Comparison of ENCODE assay signal across 2 cellular contexts in the genomic region with DNA sequence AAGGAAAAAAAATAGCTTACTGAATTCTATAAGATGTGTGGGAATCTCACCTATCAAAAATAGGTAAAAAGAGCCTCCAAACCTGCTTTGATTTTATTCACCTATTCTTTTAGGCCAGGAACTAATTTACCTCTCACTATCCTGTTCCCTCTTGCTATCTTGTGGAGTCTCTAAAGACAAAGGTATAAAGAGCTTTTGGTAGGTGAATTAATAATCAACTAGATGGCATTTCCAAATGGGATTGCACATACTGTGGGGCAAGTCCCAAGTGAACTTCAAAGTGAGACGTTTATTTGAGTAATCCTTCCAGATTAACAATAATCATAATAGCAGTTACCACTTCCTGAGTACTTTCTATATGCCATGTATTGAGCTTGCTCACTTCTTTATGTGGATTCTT.
TF ChIP-seq lines count a peak whose summit lies in the region.

No MANE protein-coding gene starts in this region.

TF ChIP-seq in HCT116, 20 proteins besides CTCF, POLR2A, EP300 and RAD21:
- no peak for TF ChIP-seq ZFX (IDR thresholded peaks at IDR 0.05)
- no peak for TF ChIP-seq SP1 (IDR thresholded peaks at IDR 0.05; ENCODE audit: low read depth)
- TF ChIP-seq, protein P1, sequence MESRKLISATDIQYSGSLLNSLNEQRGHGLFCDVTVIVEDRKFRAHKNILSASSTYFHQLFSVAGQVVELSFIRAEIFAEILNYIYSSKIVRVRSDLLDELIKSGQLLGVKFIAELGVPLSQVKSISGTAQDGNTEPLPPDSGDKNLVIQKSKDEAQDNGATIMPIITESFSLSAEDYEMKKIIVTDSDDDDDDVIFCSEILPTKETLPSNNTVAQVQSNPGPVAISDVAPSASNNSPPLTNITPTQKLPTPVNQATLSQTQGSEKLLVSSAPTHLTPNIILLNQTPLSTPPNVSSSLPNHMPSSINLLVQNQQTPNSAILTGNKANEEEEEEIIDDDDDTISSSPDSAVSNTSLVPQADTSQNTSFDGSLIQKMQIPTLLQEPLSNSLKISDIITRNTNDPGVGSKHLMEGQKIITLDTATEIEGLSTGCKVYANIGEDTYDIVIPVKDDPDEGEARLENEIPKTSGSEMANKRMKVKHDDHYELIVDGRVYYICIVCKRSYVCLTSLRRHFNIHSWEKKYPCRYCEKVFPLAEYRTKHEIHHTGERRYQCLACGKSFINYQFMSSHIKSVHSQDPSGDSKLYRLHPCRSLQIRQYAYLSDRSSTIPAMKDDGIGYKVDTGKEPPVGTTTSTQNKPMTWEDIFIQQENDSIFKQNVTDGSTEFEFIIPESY (IDR thresholded peaks at IDR 0.05; ENCODE audit: extremely low read depth, insufficient replicate concordance, low read length) = no peak
- TF ChIP-seq EZH2phosphoT487 (IDR thresholded peaks at IDR 0.05; ENCODE audit: borderline replicate concordance) = no peak
- no peak for TF ChIP-seq CBX3 (IDR thresholded peaks at IDR 0.05; ENCODE audit: low read depth)

TF ChIP-seq in neural cell, 6 proteins besides CTCF, POLR2A, EP300 and RAD21:
- TF ChIP-seq TAF1 (IDR thresholded peaks at IDR 0.05; ENCODE audit: low read depth) (no peak), EZH2 (IDR thresholded peaks at IDR 0.05; ENCODE audit: borderline replicate concordance, insufficient read depth, low read length, poor library complexity, severe bottlenecking) (no peak), MXI1 (conservative IDR thresholded peaks at IDR 0.05; ENCODE audit: poor library complexity, severe bottlenecking) (no peak), POLR2AphosphoS5 (IDR thresholded peaks at IDR 0.05) (no peak), SMC3 (conservative IDR thresholded peaks at IDR 0.05; ENCODE audit: poor library complexity) (no peak)
- TF ChIP-seq, protein P2, sequence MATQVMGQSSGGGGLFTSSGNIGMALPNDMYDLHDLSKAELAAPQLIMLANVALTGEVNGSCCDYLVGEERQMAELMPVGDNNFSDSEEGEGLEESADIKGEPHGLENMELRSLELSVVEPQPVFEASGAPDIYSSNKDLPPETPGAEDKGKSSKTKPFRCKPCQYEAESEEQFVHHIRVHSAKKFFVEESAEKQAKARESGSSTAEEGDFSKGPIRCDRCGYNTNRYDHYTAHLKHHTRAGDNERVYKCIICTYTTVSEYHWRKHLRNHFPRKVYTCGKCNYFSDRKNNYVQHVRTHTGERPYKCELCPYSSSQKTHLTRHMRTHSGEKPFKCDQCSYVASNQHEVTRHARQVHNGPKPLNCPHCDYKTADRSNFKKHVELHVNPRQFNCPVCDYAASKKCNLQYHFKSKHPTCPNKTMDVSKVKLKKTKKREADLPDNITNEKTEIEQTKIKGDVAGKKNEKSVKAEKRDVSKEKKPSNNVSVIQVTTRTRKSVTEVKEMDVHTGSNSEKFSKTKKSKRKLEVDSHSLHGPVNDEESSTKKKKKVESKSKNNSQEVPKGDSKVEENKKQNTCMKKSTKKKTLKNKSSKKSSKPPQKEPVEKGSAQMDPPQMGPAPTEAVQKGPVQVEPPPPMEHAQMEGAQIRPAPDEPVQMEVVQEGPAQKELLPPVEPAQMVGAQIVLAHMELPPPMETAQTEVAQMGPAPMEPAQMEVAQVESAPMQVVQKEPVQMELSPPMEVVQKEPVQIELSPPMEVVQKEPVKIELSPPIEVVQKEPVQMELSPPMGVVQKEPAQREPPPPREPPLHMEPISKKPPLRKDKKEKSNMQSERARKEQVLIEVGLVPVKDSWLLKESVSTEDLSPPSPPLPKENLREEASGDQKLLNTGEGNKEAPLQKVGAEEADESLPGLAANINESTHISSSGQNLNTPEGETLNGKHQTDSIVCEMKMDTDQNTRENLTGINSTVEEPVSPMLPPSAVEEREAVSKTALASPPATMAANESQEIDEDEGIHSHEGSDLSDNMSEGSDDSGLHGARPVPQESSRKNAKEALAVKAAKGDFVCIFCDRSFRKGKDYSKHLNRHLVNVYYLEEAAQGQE (IDR thresholded peaks at IDR 0.05; ENCODE audit: borderline replicate concordance) = no peak
